ENCODE assay signal across 2 cellular contexts in the genomic region with DNA sequence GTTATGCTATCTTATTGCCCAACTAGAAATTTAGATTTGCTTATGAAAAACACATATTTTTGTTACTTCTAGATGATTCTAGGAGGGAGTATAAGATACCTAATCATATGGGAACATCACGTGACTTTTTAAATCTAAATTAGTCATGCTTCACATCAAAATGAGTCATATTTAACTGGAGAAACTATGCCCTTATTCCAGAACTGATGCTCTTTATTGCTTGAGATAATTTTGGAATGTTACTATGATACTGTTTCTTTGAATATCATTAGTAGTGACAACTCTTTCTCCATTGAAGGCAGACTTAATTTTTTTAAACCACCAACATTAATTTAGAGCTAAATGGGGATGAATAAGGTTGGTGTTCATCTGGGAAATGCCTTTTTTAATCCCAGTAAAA.
A peak's percentile ranks its signal among the peaks of the same experiment; 100 is the strongest.
TF ChIP-seq lines count a peak whose summit lies in the region.

No MANE protein-coding gene starts in this region.

TF ChIP-seq in K562, 482 proteins besides CTCF, POLR2A, EP300 and RAD21 (continued from another document and continues in another):
- TF ChIP-seq HMG20A (CRISPR knock-in tag; conservative IDR thresholded peaks at IDR 0.05) (no peak), RAD51 (IDR thresholded peaks at IDR 0.05; ENCODE audit: borderline replicate concordance, low read depth) (peak; percentile 61; the same call in 1 of the 2 replicates), DIDO1 (tag; IDR thresholded peaks at IDR 0.05; ENCODE audit: low read depth) (no peak), TOE1 (IDR thresholded peaks at IDR 0.05; ENCODE audit: borderline replicate concordance) (peak; percentile 70; the same call in 1 of the 2 replicates), TOE1 (CRISPR knock-in tag; IDR thresholded peaks at IDR 0.05; ENCODE audit: borderline replicate concordance, low read depth) (no peak), KDM5B (IDR thresholded peaks at IDR 0.05; ENCODE audit: insufficient replicate concordance, low read depth, low read length) (no peak), TEAD1 (CRISPR knock-in tag; IDR thresholded peaks at IDR 0.05) (no peak), ATF7 (IDR thresholded peaks at IDR 0.05) (no peak), EWSR1 (IDR thresholded peaks at IDR 0.05; ENCODE audit: borderline replicate concordance, low read depth, partially characterized antibody) (no peak), ZNF217 (CRISPR knock-in tag; IDR thresholded peaks at IDR 0.05) (no peak), ZNF124 (CRISPR knock-in tag; IDR thresholded peaks at IDR 0.05) (no peak), SMARCC2 (IDR thresholded peaks at IDR 0.05; ENCODE audit: low read depth) (no peak), PRMT5 (CRISPR knock-in tag; IDR thresholded peaks at IDR 0.05) (no peak), HMG20B (CRISPR knock-in tag; IDR thresholded peaks at IDR 0.05) (no peak)
- TF ChIP-seq, protein P1, sequence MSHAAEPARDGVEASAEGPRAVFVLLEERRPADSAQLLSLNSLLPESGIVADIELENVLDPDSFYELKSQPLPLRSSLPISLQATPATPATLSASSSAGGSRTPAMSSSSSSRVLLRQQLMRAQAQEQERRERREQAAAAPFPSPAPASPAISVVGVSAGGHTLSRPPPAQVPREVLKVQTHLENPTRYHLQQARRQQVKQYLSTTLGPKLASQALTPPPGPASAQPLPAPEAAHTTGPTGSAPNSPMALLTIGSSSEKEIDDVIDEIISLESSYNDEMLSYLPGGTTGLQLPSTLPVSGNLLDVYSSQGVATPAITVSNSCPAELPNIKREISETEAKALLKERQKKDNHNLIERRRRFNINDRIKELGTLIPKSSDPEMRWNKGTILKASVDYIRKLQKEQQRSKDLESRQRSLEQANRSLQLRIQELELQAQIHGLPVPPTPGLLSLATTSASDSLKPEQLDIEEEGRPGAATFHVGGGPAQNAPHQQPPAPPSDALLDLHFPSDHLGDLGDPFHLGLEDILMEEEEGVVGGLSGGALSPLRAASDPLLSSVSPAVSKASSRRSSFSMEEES (CRISPR knock-in tag; IDR thresholded peaks at IDR 0.05): peak; percentile 66
- TF ChIP-seq, protein P2, sequence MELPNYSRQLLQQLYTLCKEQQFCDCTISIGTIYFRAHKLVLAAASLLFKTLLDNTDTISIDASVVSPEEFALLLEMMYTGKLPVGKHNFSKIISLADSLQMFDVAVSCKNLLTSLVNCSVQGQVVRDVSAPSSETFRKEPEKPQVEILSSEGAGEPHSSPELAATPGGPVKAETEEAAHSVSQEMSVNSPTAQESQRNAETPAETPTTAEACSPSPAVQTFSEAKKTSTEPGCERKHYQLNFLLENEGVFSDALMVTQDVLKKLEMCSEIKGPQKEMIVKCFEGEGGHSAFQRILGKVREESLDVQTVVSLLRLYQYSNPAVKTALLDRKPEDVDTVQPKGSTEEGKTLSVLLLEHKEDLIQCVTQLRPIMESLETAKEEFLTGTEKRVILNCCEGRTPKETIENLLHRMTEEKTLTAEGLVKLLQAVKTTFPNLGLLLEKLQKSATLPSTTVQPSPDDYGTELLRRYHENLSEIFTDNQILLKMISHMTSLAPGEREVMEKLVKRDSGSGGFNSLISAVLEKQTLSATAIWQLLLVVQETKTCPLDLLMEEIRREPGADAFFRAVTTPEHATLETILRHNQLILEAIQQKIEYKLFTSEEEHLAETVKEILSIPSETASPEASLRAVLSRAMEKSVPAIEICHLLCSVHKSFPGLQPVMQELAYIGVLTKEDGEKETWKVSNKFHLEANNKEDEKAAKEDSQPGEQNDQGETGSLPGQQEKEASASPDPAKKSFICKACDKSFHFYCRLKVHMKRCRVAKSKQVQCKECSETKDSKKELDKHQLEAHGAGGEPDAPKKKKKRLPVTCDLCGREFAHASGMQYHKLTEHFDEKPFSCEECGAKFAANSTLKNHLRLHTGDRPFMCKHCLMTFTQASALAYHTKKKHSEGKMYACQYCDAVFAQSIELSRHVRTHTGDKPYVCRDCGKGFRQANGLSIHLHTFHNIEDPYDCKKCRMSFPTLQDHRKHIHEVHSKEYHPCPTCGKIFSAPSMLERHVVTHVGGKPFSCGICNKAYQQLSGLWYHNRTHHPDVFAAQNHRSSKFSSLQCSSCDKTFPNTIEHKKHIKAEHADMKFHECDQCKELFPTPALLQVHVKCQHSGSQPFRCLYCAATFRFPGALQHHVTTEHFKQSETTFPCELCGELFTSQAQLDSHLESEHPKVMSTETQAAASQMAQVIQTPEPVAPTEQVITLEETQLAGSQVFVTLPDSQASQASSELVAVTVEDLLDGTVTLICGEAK (IDR thresholded peaks at IDR 0.05): no peak
- TF ChIP-seq, protein P2 (CRISPR knock-in tag; IDR thresholded peaks at IDR 0.05): no peak
- TF ChIP-seq, protein P3, sequence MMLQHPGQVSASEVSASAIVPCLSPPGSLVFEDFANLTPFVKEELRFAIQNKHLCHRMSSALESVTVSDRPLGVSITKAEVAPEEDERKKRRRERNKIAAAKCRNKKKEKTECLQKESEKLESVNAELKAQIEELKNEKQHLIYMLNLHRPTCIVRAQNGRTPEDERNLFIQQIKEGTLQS (IDR thresholded peaks at IDR 0.05): peak; percentile 48; the same call in 1 of the 2 replicates
- TF ChIP-seq, protein P3 (CRISPR knock-in tag; conservative IDR thresholded peaks at IDR 0.05): no peak

TF ChIP-seq in HEK293T, 16 proteins besides CTCF, POLR2A, EP300 and RAD21:
- TF ChIP-seq, protein P4, sequence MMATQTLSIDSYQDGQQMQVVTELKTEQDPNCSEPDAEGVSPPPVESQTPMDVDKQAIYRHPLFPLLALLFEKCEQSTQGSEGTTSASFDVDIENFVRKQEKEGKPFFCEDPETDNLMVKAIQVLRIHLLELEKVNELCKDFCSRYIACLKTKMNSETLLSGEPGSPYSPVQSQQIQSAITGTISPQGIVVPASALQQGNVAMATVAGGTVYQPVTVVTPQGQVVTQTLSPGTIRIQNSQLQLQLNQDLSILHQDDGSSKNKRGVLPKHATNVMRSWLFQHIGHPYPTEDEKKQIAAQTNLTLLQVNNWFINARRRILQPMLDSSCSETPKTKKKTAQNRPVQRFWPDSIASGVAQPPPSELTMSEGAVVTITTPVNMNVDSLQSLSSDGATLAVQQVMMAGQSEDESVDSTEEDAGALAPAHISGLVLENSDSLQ (IDR thresholded peaks at IDR 0.05): no peak
- no peak for TF ChIP-seq BHLHE40 (IDR thresholded peaks at IDR 0.05; ENCODE audit: borderline replicate concordance)
- TF ChIP-seq FOXK2 (IDR thresholded peaks at IDR 0.05): no peak
- TF ChIP-seq CTBP1 (IDR thresholded peaks at IDR 0.05; ENCODE audit: borderline replicate concordance): no peak
- no peak for TF ChIP-seq NFRKB (IDR thresholded peaks at IDR 0.05)
- no peak for TF ChIP-seq L3MBTL2 (conservative IDR thresholded peaks at IDR 0.05)
- TF ChIP-seq FOXA1 (IDR thresholded peaks at IDR 0.05): no peak
- no peak for TF ChIP-seq LEF1 (IDR thresholded peaks at IDR 0.05; ENCODE audit: borderline replicate concordance)
